In genomic region chr2:149899390-149899789, GRCh38 we compare ENCODE assay signal across 1 cellular context.
A peak's percentile ranks its signal among the peaks of the same experiment; 100 is the strongest.
TF ChIP-seq lines count a peak whose summit lies in the region.

No MANE protein-coding gene starts in this region.

TF ChIP-seq in GM23338, 12 proteins besides CTCF, POLR2A, EP300 and RAD21 (continued from another document):
- no peak for TF ChIP-seq REST (IDR thresholded peaks at IDR 0.05; ENCODE audit: unreplicated experiment)
- TF ChIP-seq ZNF331 (CRISPR knock-in tag; IDR thresholded peaks at IDR 0.05; ENCODE audit: low read depth) = no peak
- no peak for TF ChIP-seq ETS1 (IDR thresholded peaks at IDR 0.05)
- TF ChIP-seq EZH2 (IDR thresholded peaks at IDR 0.05; ENCODE audit: low read depth, unreplicated experiment) = no peak
- TF ChIP-seq NANOG (IDR thresholded peaks at IDR 0.05; ENCODE audit: borderline replicate concordance) = peak; percentile 32; the same call in 1 of the 2 replicates
- no peak for TF ChIP-seq STAT1 (IDR thresholded peaks at IDR 0.05; ENCODE audit: unreplicated experiment)
- no peak for TF ChIP-seq CREB1 (CRISPR knock-in tag; IDR thresholded peaks at IDR 0.05; ENCODE audit: low read depth)
- TF ChIP-seq POLR2AphosphoS5 (IDR thresholded peaks at IDR 0.05; ENCODE audit: low read depth) = no peak
- TF ChIP-seq ZNF462 (CRISPR knock-in tag; IDR thresholded peaks at IDR 0.05) = peak; percentile 58; the same call in 1 of the 2 replicates
- TF ChIP-seq JUNB (IDR thresholded peaks at IDR 0.05; ENCODE audit: unreplicated experiment) = no peak
